8 cellular contexts compared by ENCODE assay signal in genomic region chr7:23273141-23273599, GRCh38. TPM values are rescaled to one million over a fixed set of nuclear protein-coding genes. Genes with fewer than 3 reads are reported as not detected.
A peak's percentile ranks its signal among the peaks of the same experiment; 100 is the strongest.
DNase-seq lines count a peak whose midpoint lies in the region; ATAC-seq and TF ChIP-seq lines count a peak whose summit lies in the region.

No MANE protein-coding gene starts in this region.

- H3K4me3 ChIP-seq in CD4-positive, alpha-beta memory T cell (ENCODE audit: low read length in 2 of 2) = no peak overlapping the region
- H3K4me3 ChIP-seq in choroid plexus epithelial cell (ENCODE audit: low read depth, low read length) (no peak overlapping the region), lower leg skin (ENCODE audit: low read depth, poor library complexity, severe bottlenecking) (no peak overlapping the region)

- H3K4me3 Mint-ChIP-seq in CD4-positive, alpha-beta memory T cell = peak overlapping the region in 7 of 8 donors; percentile 24 to 69 (median 65)

- TF ChIP-seq CTCF in choroid plexus epithelial cell (conservative IDR thresholded peaks at IDR 0.05; ENCODE audit: low read depth, low read length) = peak; percentile 92
- TF ChIP-seq CTCF in lower leg skin (IDR thresholded peaks at IDR 0.05) = no peak

- H3K27ac ChIP-seq in CD4-positive, alpha-beta memory T cell (ENCODE audit: low read depth, low read length) = no peak overlapping the region

- H3K27ac Mint-ChIP-seq in CD4-positive, alpha-beta memory T cell = peak overlapping the region in 3 of 7 donors; percentile 4 to 18 (median 12)

- DNase-seq in CD4-positive, alpha-beta memory T cell = peak; percentile 77 to 90 (median 80)
- peak; percentile 76 for DNase-seq in NCI-H510A (lab: John Stamatoyannopoulos, UW)
- peak; percentile 86 to 96 for DNase-seq in activated CD4-positive, alpha-beta T cell treated with anti-CD3 and anti-CD28 coated beads for 24 hours (ENCODE audit: low read depth in 2 of 2)
- DNase-seq in choroid plexus epithelial cell (ENCODE audit: low read depth) = peak; percentile 95
- DNase-seq in lower leg skin (ENCODE audit: low spot score in 2 of 2) = peak; percentile 75 to 94
- DNase-seq in stimulated activated CD8-positive, alpha-beta memory T cell treated with anti-CD3 and anti-CD28 coated beads, Interleukin-12 subunit alpha, Interleukin-12 subunit beta, amount 100 ng/mL, for 4 hours (ENCODE audit: low read depth) = peak; percentile 76

- H3K4me1 Mint-ChIP-seq in CD4-positive, alpha-beta memory T cell = peaks cover 0 to 15% (median 7%) of the 10 kb centered on the region in 4 donors

- no peak for TF ChIP-seq POLR2A in lower leg skin (IDR thresholded peaks at IDR 0.05)

- 27 to 29% methylated on average over 11 of the region's 11 CpGs for WGBS in lower leg skin, 2 donors

- no peaks in the 10 kb centered on the region for H3K36me3 Mint-ChIP-seq in CD4-positive, alpha-beta memory T cell

- peaks cover 0 to 2% (median 0%) of the 10 kb centered on the region in 8 donors for H3K9me3 Mint-ChIP-seq in CD4-positive, alpha-beta memory T cell

- CTCF ChIA-PET in CD4-positive, alpha-beta memory T cell (lab: Charles Lee; ENCODE audit: partially characterized antibody) = interaction anchor here (0.6 to 18.0 kb wide), 52 partner anchors 6 to 1392 kb away, joined by 3 to 273 read pairs (median 4); partner anchors contain the start of genes MALSU1, NUP42 and STK31

- POLR2A ChIA-PET in CD4-positive, alpha-beta memory T cell (lab: Charles Lee; ENCODE audit: partially characterized antibody) = interaction anchor here (0.7 to 1.3 kb wide), 5 partner anchors 9 to 190 kb away, joined by 3 to 7 read pairs (median 3); partner anchors contain the start of genes MALSU1 and NUP42

- ATAC-seq in GM19351 (IDR thresholded peaks at IDR 0.05; ENCODE audit: unreplicated experiment) (peak; percentile 96), HG03460 (IDR thresholded peaks at IDR 0.05; ENCODE audit: unreplicated experiment) (peak; percentile 98)

- peaks cover 4% of the 10 kb centered on the region for H3K4me1 ChIP-seq in CD4-positive, alpha-beta memory T cell (ENCODE audit: insufficient read depth, low read length)

- no peaks in the 10 kb centered on the region for H3K9me3 ChIP-seq in CD4-positive, alpha-beta memory T cell (ENCODE audit: control insufficient read depth in 1 of 2, low read length in 2 of 2)

- no peaks in the 10 kb centered on the region for H3K36me3 ChIP-seq in CD4-positive, alpha-beta memory T cell (ENCODE audit: insufficient read depth, low read length)

- intact Hi-C loops in CD4-positive, alpha-beta memory T cell (cut with micrococcal nuclease) = loop anchor here (1.0 to 5.0 kb wide), 4 partner anchors 26 to 439 kb away; partner anchors contain the start of genes MALSU1 and TRA2A
- intact Hi-C loops in lower leg skin (cut with DNase I; ENCODE audit: low total_unique reads) = loop anchor here (10.0 kb wide), 2 partner anchors 88 to 272 kb away; partner anchors contain the start of gene NUP42

- no peaks in the 10 kb centered on the region for H3K27me3 ChIP-seq in CD4-positive, alpha-beta memory T cell (ENCODE audit: insufficient read depth, low read length)

- peaks cover 0 to 6% of the 10 kb centered on the region in 2 donors for H3K27me3 Mint-ChIP-seq in CD4-positive, alpha-beta memory T cell

RNA-seq across cellular contexts. Expression of gene MALSU1, which starts 26.0 kb away (rescaled TPM):
- 10 to 100 TPM; 39.3 to 46.5 TPM for total RNA-seq in CD4-positive, alpha-beta memory T cell
- 10 to 100 TPM; 56.0 to 82.5 TPM for polyA plus RNA-seq in CD4-positive, alpha-beta memory T cell
- 10 to 100 TPM; 32.1 to 47.6 (median 35.2) TPM for total RNA-seq in lower leg skin

RNA-seq across cellular contexts. Expression of gene GPNMB, which starts 26.6 kb away (rescaled TPM):
- 10 to 100 TPM; 32.5 to 36.6 TPM for total RNA-seq in CD4-positive, alpha-beta memory T cell
- not detected for polyA plus RNA-seq in CD4-positive, alpha-beta memory T cell
- 100 to 1,000 TPM; 357 to 554 (median 469) TPM for total RNA-seq in lower leg skin

Comparison
In these comparisons a context has a peak if more than half of its experiments do, and no peak if none do; other contexts are left out.
1. RNA of gene GPNMB, which starts 26.6 kb away (total RNA-seq): 357 to 554 TPM in lower leg skin; 32.5 to 36.6 TPM in CD4-positive, alpha-beta memory T cell; every median in the first group is over 4 times any median in the second.
2. Peak in every context shown above with its lines, with median percentiles within 50 percentile points of each other: DNase-seq.